ENCODE assay signal across 1 cellular context in genomic region chr2:218397502-218398436, GRCh38.
A peak's percentile ranks its signal among the peaks of the same experiment; 100 is the strongest.
TF ChIP-seq lines count a peak whose summit lies in the region.

No MANE protein-coding gene starts in this region.

TF ChIP-seq in HepG2, 621 proteins besides CTCF, POLR2A, EP300 and RAD21 (continued from another document and continues in another):
- TF ChIP-seq ZNF639 (CRISPR knock-in tag; conservative IDR thresholded peaks at IDR 0.05) (0 out of 2 replicates have a peak, but pooled peaks have one; percentile 16), CSRNP1 (CRISPR knock-in tag; IDR thresholded peaks at IDR 0.05) (peak; percentile 88; the same call in 1 of the 2 replicates), ZSCAN21 (CRISPR knock-in tag; IDR thresholded peaks at IDR 0.05; ENCODE audit: borderline replicate concordance) (peak; percentile 87; the same call in 1 of the 2 replicates), ZNF350 (CRISPR knock-in tag; IDR thresholded peaks at IDR 0.05; ENCODE audit: borderline replicate concordance, low read depth) (peak; percentile 25; the same call in 1 of the 2 replicates), PATZ1 (CRISPR knock-in tag; IDR thresholded peaks at IDR 0.05) (peak; percentile 84), SETDB1 (CRISPR knock-in tag; IDR thresholded peaks at IDR 0.05; ENCODE audit: borderline replicate concordance) (no peak), MYC (CRISPR knock-in tag; IDR thresholded peaks at IDR 0.05; ENCODE audit: borderline replicate concordance) (peak; percentile 95), MAF1 (CRISPR knock-in tag; IDR thresholded peaks at IDR 0.05; ENCODE audit: borderline replicate concordance) (peak; percentile 67; the same call in 1 of the 2 replicates), SOX6 (IDR thresholded peaks at IDR 0.05) (no peak), SOX6 (CRISPR knock-in tag; IDR thresholded peaks at IDR 0.05) (no peak; the same call in none of the 2 replicates), ZBTB8A (CRISPR knock-in tag; IDR thresholded peaks at IDR 0.05; ENCODE audit: borderline replicate concordance, low read depth) (no peak; the same call in 1 of the 2 replicates), ZNF839 (CRISPR knock-in tag; IDR thresholded peaks at IDR 0.05; ENCODE audit: borderline replicate concordance) (no peak), ZNF83 (CRISPR knock-in tag; IDR thresholded peaks at IDR 0.05; ENCODE audit: borderline replicate concordance) (no peak; the same call in none of the 2 replicates), ETV5 (CRISPR knock-in tag; IDR thresholded peaks at IDR 0.05; ENCODE audit: borderline replicate concordance) (peak; percentile 98), ZNF331 (CRISPR knock-in tag; IDR thresholded peaks at IDR 0.05) (peak; percentile 62), MBNL3 (CRISPR knock-in tag; conservative IDR thresholded peaks at IDR 0.05) (no peak), RBAK (CRISPR knock-in tag; IDR thresholded peaks at IDR 0.05) (no peak), KLF11 (CRISPR knock-in tag; IDR thresholded peaks at IDR 0.05) (peak; percentile 0; the same call in 1 of the 2 replicates), SMC3 (IDR thresholded peaks at IDR 0.05; ENCODE audit: low read length) (no peak), ZNF724P (CRISPR knock-in tag; IDR thresholded peaks at IDR 0.05; ENCODE audit: borderline replicate concordance) (peak; percentile 89; the same call in 1 of the 2 replicates), ZNF124 (CRISPR knock-in tag; IDR thresholded peaks at IDR 0.05) (peak; percentile 38; the same call in 1 of the 2 replicates), ETV6 (CRISPR knock-in tag; conservative IDR thresholded peaks at IDR 0.05) (no peak), TBL1XR1 (IDR thresholded peaks at IDR 0.05; ENCODE audit: borderline replicate concordance, low read length, partially characterized antibody) (no peak), ELF3 (CRISPR knock-in tag; IDR thresholded peaks at IDR 0.05) (peak; percentile 71), NR2C2 (CRISPR knock-in tag; IDR thresholded peaks at IDR 0.05; ENCODE audit: borderline replicate concordance) (peak; percentile 44; the same call in 1 of the 2 replicates), ZNF589 (CRISPR knock-in tag; conservative IDR thresholded peaks at IDR 0.05) (peak; percentile 75), ZNF510 (CRISPR knock-in tag; IDR thresholded peaks at IDR 0.05; ENCODE audit: low read depth) (peak; percentile 27; the same call in 1 of the 2 replicates), ZC3H4 (CRISPR knock-in tag; IDR thresholded peaks at IDR 0.05; ENCODE audit: borderline replicate concordance) (peak; percentile 11; the same call in 1 of the 2 replicates), TOPORS (CRISPR knock-in tag; IDR thresholded peaks at IDR 0.05) (no peak), HDAC1 (CRISPR knock-in tag; IDR thresholded peaks at IDR 0.05) (peak; percentile 91), FOSL2 (CRISPR knock-in tag; IDR thresholded peaks at IDR 0.05) (peak; percentile 47; the same call in 1 of the 2 replicates), ZNF431 (CRISPR knock-in tag; IDR thresholded peaks at IDR 0.05; ENCODE audit: borderline replicate concordance, low read depth) (peak; percentile 72; the same call in 1 of the 2 replicates), SMARCC2 (IDR thresholded peaks at IDR 0.05) (no peak), ZNF598 (CRISPR knock-in tag; IDR thresholded peaks at IDR 0.05; ENCODE audit: borderline replicate concordance) (no peak; the same call in 1 of the 2 replicates), PHF5A (CRISPR knock-in tag; IDR thresholded peaks at IDR 0.05; ENCODE audit: low read depth, unreplicated experiment) (peak; percentile 18), SRSF9 (IDR thresholded peaks at IDR 0.05; ENCODE audit: borderline replicate concordance, insufficient read depth, low read depth, low read length, poor library complexity, severe bottlenecking) (no peak), DBP (CRISPR knock-in tag; IDR thresholded peaks at IDR 0.05; ENCODE audit: not compliant biosample characterization) (peak; percentile 97), ZNF766 (CRISPR knock-in tag; IDR thresholded peaks at IDR 0.05; ENCODE audit: borderline replicate concordance) (peak; percentile 77; the same call in 1 of the 2 replicates)
- TF ChIP-seq, protein P1, sequence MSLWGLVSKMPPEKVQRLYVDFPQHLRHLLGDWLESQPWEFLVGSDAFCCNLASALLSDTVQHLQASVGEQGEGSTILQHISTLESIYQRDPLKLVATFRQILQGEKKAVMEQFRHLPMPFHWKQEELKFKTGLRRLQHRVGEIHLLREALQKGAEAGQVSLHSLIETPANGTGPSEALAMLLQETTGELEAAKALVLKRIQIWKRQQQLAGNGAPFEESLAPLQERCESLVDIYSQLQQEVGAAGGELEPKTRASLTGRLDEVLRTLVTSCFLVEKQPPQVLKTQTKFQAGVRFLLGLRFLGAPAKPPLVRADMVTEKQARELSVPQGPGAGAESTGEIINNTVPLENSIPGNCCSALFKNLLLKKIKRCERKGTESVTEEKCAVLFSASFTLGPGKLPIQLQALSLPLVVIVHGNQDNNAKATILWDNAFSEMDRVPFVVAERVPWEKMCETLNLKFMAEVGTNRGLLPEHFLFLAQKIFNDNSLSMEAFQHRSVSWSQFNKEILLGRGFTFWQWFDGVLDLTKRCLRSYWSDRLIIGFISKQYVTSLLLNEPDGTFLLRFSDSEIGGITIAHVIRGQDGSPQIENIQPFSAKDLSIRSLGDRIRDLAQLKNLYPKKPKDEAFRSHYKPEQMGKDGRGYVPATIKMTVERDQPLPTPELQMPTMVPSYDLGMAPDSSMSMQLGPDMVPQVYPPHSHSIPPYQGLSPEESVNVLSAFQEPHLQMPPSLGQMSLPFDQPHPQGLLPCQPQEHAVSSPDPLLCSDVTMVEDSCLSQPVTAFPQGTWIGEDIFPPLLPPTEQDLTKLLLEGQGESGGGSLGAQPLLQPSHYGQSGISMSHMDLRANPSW (CRISPR knock-in tag; IDR thresholded peaks at IDR 0.05; ENCODE audit: borderline replicate concordance) = no peak; the same call in 1 of the 2 replicates
- TF ChIP-seq, protein P2, sequence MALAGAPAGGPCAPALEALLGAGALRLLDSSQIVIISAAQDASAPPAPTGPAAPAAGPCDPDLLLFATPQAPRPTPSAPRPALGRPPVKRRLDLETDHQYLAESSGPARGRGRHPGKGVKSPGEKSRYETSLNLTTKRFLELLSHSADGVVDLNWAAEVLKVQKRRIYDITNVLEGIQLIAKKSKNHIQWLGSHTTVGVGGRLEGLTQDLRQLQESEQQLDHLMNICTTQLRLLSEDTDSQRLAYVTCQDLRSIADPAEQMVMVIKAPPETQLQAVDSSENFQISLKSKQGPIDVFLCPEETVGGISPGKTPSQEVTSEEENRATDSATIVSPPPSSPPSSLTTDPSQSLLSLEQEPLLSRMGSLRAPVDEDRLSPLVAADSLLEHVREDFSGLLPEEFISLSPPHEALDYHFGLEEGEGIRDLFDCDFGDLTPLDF (CRISPR knock-in tag; IDR thresholded peaks at IDR 0.05) = peak; percentile 82; the same call in 1 of the 2 replicates
- TF ChIP-seq, protein P3, sequence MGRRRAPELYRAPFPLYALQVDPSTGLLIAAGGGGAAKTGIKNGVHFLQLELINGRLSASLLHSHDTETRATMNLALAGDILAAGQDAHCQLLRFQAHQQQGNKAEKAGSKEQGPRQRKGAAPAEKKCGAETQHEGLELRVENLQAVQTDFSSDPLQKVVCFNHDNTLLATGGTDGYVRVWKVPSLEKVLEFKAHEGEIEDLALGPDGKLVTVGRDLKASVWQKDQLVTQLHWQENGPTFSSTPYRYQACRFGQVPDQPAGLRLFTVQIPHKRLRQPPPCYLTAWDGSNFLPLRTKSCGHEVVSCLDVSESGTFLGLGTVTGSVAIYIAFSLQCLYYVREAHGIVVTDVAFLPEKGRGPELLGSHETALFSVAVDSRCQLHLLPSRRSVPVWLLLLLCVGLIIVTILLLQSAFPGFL (CRISPR knock-in tag; IDR thresholded peaks at IDR 0.05) = no peak
- TF ChIP-seq, protein P4, sequence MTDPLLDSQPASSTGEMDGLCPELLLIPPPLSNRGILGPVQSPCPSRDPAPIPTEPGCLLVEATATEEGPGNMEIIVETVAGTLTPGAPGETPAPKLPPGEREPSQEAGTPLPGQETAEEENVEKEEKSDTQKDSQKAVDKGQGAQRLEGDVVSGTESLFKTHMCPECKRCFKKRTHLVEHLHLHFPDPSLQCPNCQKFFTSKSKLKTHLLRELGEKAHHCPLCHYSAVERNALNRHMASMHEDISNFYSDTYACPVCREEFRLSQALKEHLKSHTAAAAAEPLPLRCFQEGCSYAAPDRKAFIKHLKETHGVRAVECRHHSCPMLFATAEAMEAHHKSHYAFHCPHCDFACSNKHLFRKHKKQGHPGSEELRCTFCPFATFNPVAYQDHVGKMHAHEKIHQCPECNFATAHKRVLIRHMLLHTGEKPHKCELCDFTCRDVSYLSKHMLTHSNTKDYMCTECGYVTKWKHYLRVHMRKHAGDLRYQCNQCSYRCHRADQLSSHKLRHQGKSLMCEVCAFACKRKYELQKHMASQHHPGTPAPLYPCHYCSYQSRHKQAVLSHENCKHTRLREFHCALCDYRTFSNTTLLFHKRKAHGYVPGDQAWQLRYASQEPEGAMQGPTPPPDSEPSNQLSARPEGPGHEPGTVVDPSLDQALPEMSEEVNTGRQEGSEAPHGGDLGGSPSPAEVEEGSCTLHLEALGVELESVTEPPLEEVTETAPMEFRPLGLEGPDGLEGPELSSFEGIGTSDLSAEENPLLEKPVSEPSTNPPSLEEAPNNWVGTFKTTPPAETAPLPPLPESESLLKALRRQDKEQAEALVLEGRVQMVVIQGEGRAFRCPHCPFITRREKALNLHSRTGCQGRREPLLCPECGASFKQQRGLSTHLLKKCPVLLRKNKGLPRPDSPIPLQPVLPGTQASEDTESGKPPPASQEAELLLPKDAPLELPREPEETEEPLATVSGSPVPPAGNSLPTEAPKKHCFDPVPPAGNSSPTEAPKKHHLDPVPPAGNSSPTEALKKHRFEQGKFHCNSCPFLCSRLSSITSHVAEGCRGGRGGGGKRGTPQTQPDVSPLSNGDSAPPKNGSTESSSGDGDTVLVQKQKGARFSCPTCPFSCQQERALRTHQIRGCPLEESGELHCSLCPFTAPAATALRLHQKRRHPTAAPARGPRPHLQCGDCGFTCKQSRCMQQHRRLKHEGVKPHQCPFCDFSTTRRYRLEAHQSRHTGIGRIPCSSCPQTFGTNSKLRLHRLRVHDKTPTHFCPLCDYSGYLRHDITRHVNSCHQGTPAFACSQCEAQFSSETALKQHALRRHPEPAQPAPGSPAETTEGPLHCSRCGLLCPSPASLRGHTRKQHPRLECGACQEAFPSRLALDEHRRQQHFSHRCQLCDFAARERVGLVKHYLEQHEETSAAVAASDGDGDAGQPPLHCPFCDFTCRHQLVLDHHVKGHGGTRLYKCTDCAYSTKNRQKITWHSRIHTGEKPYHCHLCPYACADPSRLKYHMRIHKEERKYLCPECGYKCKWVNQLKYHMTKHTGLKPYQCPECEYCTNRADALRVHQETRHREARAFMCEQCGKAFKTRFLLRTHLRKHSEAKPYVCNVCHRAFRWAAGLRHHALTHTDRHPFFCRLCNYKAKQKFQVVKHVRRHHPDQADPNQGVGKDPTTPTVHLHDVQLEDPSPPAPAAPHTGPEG (CRISPR knock-in tag; IDR thresholded peaks at IDR 0.05) = peak; percentile 55; the same call in 1 of the 2 replicates
- TF ChIP-seq, protein P5, sequence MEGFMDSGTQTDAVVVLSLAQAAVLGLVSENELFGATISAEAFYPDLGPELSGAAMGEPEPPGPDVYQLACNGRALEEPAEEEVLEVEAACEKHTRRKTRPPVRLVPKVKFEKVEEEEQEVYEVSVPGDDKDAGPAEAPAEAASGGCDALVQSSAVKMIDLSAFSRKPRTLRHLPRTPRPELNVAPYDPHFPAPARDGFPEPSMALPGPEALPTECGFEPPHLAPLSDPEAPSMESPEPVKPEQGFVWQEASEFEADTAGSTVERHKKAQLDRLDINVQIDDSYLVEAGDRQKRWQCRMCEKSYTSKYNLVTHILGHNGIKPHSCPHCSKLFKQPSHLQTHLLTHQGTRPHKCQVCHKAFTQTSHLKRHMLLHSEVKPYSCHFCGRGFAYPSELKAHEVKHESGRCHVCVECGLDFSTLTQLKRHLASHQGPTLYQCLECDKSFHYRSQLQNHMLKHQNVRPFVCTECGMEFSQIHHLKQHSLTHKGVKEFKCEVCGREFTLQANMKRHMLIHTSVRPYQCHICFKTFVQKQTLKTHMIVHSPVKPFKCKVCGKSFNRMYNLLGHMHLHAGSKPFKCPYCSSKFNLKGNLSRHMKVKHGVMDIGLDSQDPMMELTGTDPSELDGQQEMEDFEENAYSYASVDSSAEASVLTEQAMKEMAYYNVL (CRISPR knock-in tag; IDR thresholded peaks at IDR 0.05; ENCODE audit: borderline replicate concordance) = no peak; the same call in 1 of the 2 replicates
